ENCODE assay signal across 10 cellular contexts in genomic region chr1:16387201-16388185, GRCh38. TPM values are rescaled to one million over a fixed set of nuclear protein-coding genes. Genes with fewer than 3 reads are reported as not detected.
DNase-seq lines count a peak whose midpoint lies in the region; ATAC-seq and TF ChIP-seq lines count a peak whose summit lies in the region.
"Had no signal": no experiment of that assay in that cellular context is flagged by ENCODE, and none has a peak within 500 bp of the region (broad histone marks: within the 10 kb centered on the region; RNA-seq: fewer than 3 reads in every experiment).

No MANE protein-coding gene starts in this region.

- H3K9me3 Mint-ChIP-seq in activated T-cell treated with anti-CD3 and anti-CD28 coated beads, Interleukin-2, amount 50 U/mL, for 4 hours: no peaks in the 10 kb centered on the region
- peaks cover 1% of the 10 kb centered on the region for H3K9me3 Mint-ChIP-seq in activated naive CD8-positive, alpha-beta T cell treated with anti-CD3 and anti-CD28 coated beads for 36 hours
- H3K9me3 Mint-ChIP-seq in type B pancreatic cell: no peaks in the 10 kb centered on the region

- H3K27me3 Mint-ChIP-seq in activated T-cell treated with anti-CD3 and anti-CD28 coated beads, Interleukin-2, amount 50 U/mL, for 4 hours (ENCODE audit: low read depth): no peaks in the 10 kb centered on the region
- no peaks in the 10 kb centered on the region for H3K27me3 Mint-ChIP-seq in activated naive CD8-positive, alpha-beta T cell treated with anti-CD3 and anti-CD28 coated beads for 36 hours
- no peaks in the 10 kb centered on the region for H3K27me3 Mint-ChIP-seq in type B pancreatic cell

- TF ChIP-seq CTCF in lower lobe of right lung (IDR thresholded peaks at IDR 0.05) (no peak), type B pancreatic cell (conservative IDR thresholded peaks at IDR 0.05) (no peak)

- no peaks in the 10 kb centered on the region for H3K9me3 ChIP-seq in lower lobe of right lung

- H3K4me3 ChIP-seq in lower lobe of right lung: peak overlapping the region; percentile 39

- H3K27ac ChIP-seq in lower lobe of right lung: peak overlapping the region; percentile 74
- H3K27ac ChIP-seq: HL-60 had no signal

- intact Hi-C loops in lower lobe of right lung (cut with DNase I): no loop called here

- ATAC-seq in activated T-cell treated with anti-CD3 and anti-CD28 coated beads, Interleukin-2, amount 50 U/mL, for 4 hours: peak in 1 of 2 donors; percentile 49
- ATAC-seq in lower lobe of right lung (peak; percentile 83 to 85), HG02571 (IDR thresholded peaks at IDR 0.05; ENCODE audit: unreplicated experiment) (no peak), HG03565 (IDR thresholded peaks at IDR 0.05; ENCODE audit: unreplicated experiment) (no peak)

- H3K36me3 ChIP-seq in lower lobe of right lung: peaks cover 7% of the 10 kb centered on the region

- DNase-seq in activated T-cell treated with anti-CD3 and anti-CD28 coated beads, Interleukin-2, amount 50 U/mL, for 4 hours: no peak
- DNase-seq in activated T-cell treated with anti-CD3 and anti-CD28 coated beads for 4 hours (no peak), lower lobe of right lung (peak; percentile 77), type B pancreatic cell (ENCODE audit: extremely low spot score, unreplicated experiment) (no peak), AML-193 (lab: John Stamatoyannopoulos, UW) (no peak)
- DNase-seq in activated naive CD8-positive, alpha-beta T cell treated with anti-CD3 and anti-CD28 coated beads for 36 hours: no peak

- H3K36me3 Mint-ChIP-seq in activated T-cell treated with anti-CD3 and anti-CD28 coated beads, Interleukin-2, amount 50 U/mL, for 4 hours (ENCODE audit: insufficient read depth): peaks cover 19% of the 10 kb centered on the region
- H3K36me3 Mint-ChIP-seq in activated naive CD8-positive, alpha-beta T cell treated with anti-CD3 and anti-CD28 coated beads for 36 hours: peaks cover 30% of the 10 kb centered on the region
- H3K36me3 Mint-ChIP-seq in type B pancreatic cell: peaks cover 14% of the 10 kb centered on the region

- peaks cover 69% of the 10 kb centered on the region for H3K4me1 ChIP-seq in lower lobe of right lung

- peaks cover 75% of the 10 kb centered on the region for H3K4me1 Mint-ChIP-seq in activated T-cell treated with anti-CD3 and anti-CD28 coated beads, Interleukin-2, amount 50 U/mL, for 4 hours (ENCODE audit: low read depth)
- H3K4me1 Mint-ChIP-seq in activated naive CD8-positive, alpha-beta T cell treated with anti-CD3 and anti-CD28 coated beads for 36 hours: peaks cover 60% of the 10 kb centered on the region
- H3K4me1 Mint-ChIP-seq in type B pancreatic cell (ENCODE audit: unreplicated experiment): peaks cover 54% of the 10 kb centered on the region

- H3K4me3 Mint-ChIP-seq in activated T-cell treated with anti-CD3 and anti-CD28 coated beads, Interleukin-2, amount 50 U/mL, for 4 hours: peak overlapping the region; percentile 80
- peak overlapping the region; percentile 64 for H3K4me3 Mint-ChIP-seq in activated naive CD8-positive, alpha-beta T cell treated with anti-CD3 and anti-CD28 coated beads for 36 hours
- peak overlapping the region; percentile 11 for H3K4me3 Mint-ChIP-seq in type B pancreatic cell

- H3K27me3 ChIP-seq in lower lobe of right lung (ENCODE audit: low read depth): no peaks in the 10 kb centered on the region

- H3K27ac Mint-ChIP-seq in activated naive CD8-positive, alpha-beta T cell treated with anti-CD3 and anti-CD28 coated beads for 36 hours: peak overlapping the region; percentile 81
- peak overlapping the region; percentile 57 for H3K27ac Mint-ChIP-seq in type B pancreatic cell

RNA-seq across cellular contexts. Expression of gene SZRD1, which starts 20.5 kb away (rescaled TPM):
- 100 to 1,000 TPM; 194 to 215 (median 212) TPM for total RNA-seq in activated T-cell treated with anti-CD3 and anti-CD28 coated beads, Interleukin-2, amount 50 U/mL, for 4 hours
- 100 to 1,000 TPM; 190 to 196 TPM for total RNA-seq in activated naive CD8-positive, alpha-beta T cell treated with anti-CD3 and anti-CD28 coated beads for 36 hours
- total RNA-seq in lower lobe of right lung: 111 TPM
- total RNA-seq in type B pancreatic cell (ENCODE audit: low replicate concordance): 127 and 140 TPM in 2 replicates

RNA-seq across cellular contexts. Expression of gene FBXO42, which starts 35.2 kb away (rescaled TPM):
- total RNA-seq in activated T-cell treated with anti-CD3 and anti-CD28 coated beads, Interleukin-2, amount 50 U/mL, for 4 hours: 10 to 100 TPM; 12.4 to 14.3 (median 13.4) TPM
- total RNA-seq in activated naive CD8-positive, alpha-beta T cell treated with anti-CD3 and anti-CD28 coated beads for 36 hours: 10 to 100 TPM; 14.6 to 17.7 TPM
- total RNA-seq in lower lobe of right lung: 21.5 TPM
- total RNA-seq in type B pancreatic cell (ENCODE audit: low replicate concordance): 18.4 and 19.0 TPM in 2 replicates

RNA-seq across cellular contexts. Expression of gene SPATA21, which starts 49.7 kb away (rescaled TPM):
- not detected for total RNA-seq in activated T-cell treated with anti-CD3 and anti-CD28 coated beads, Interleukin-2, amount 50 U/mL, for 4 hours
- not detected for total RNA-seq in activated naive CD8-positive, alpha-beta T cell treated with anti-CD3 and anti-CD28 coated beads for 36 hours
- total RNA-seq in lower lobe of right lung: not detected
- not detected in 2 replicates for total RNA-seq in type B pancreatic cell (ENCODE audit: low replicate concordance)
- total RNA-seq: pulmonary artery endothelial cell had no signal

RNA-seq across cellular contexts. Expression of gene NECAP2, which starts 53.0 kb away (rescaled TPM):
- total RNA-seq in activated T-cell treated with anti-CD3 and anti-CD28 coated beads, Interleukin-2, amount 50 U/mL, for 4 hours: 10 to 100 TPM; 63.5 to 71.6 (median 64.8) TPM
- total RNA-seq in activated naive CD8-positive, alpha-beta T cell treated with anti-CD3 and anti-CD28 coated beads for 36 hours: 10 to 100 TPM; 52.5 to 54.9 TPM
- total RNA-seq in lower lobe of right lung: 97.7 TPM
- 45.9 and 48.2 TPM in 2 replicates for total RNA-seq in type B pancreatic cell (ENCODE audit: low replicate concordance)

Comparison
In these comparisons a context has a peak if more than half of its experiments do, and no peak if none do; other contexts are left out.
1. ATAC-seq: peak in lower lobe of right lung (2 of 2); none in HG02571 (single experiment) and HG03565 (single experiment).
2. H3K4me3 Mint-ChIP-seq: peak in every context shown above with its lines; median percentile 80 in activated T-cell treated with anti-CD3 and anti-CD28 coated beads, Interleukin-2, amount 50 U/mL, for 4 hours; 64 in activated naive CD8-positive, alpha-beta T cell treated with anti-CD3 and anti-CD28 coated beads for 36 hours; 11 in type B pancreatic cell.